ENCODE assay signal across 1 cellular context in genomic region chr13:19959141-19959830, GRCh38.
TF ChIP-seq lines count a peak whose summit lies in the region.

No MANE protein-coding gene starts in this region.

TF ChIP-seq in WTC11, 78 proteins besides CTCF, POLR2A, EP300 and RAD21 (continued from another document):
- TF ChIP-seq, protein P1, sequence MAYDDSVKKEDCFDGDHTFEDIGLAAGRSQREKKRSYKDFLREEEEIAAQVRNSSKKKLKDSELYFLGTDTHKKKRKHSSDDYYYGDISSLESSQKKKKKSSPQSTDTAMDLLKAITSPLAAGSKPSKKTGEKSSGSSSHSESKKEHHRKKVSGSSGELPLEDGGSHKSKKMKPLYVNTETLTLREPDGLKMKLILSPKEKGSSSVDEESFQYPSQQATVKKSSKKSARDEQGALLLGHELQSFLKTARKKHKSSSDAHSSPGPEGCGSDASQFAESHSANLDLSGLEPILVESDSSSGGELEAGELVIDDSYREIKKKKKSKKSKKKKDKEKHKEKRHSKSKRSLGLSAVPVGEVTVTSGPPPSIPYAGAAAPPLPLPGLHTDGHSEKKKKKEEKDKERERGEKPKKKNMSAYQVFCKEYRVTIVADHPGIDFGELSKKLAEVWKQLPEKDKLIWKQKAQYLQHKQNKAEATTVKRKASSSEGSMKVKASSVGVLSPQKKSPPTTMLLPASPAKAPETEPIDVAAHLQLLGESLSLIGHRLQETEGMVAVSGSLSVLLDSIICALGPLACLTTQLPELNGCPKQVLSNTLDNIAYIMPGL (CRISPR knock-in tag; IDR thresholded peaks at IDR 0.05) = 0 out of 2 replicates have a peak, but pooled peaks have one; percentile 25
- TF ChIP-seq EMX1 (CRISPR knock-in tag; IDR thresholded peaks at IDR 0.05) = no peak
- TF ChIP-seq SMAD3 (CRISPR knock-in tag; IDR thresholded peaks at IDR 0.05; ENCODE audit: borderline replicate concordance) = no peak
- TF ChIP-seq KAT7 (CRISPR knock-in tag; IDR thresholded peaks at IDR 0.05; ENCODE audit: borderline replicate concordance) = no peak; the same call in 1 of the 2 replicates
- 0 out of 2 replicates have a peak, but pooled peaks have one; percentile 23 for TF ChIP-seq USF1 (CRISPR knock-in tag; IDR thresholded peaks at IDR 0.05)
